ENCODE assay signal across 1 cellular context in genomic region chr2:105337122-105338019, GRCh38.
TF ChIP-seq lines count a peak whose summit lies in the region.

C2orf49 (plus strand) TSS chr2:105337540; CDS start chr2:105337588, 48 bp downstream.

TF ChIP-seq in K562, 482 proteins besides CTCF, POLR2A, EP300 and RAD21 (continued from another document and continues in another):
- TF ChIP-seq ATF3 (IDR thresholded peaks at IDR 0.05) = peak; percentile 74
- TF ChIP-seq ATF3 (CRISPR knock-in tag; conservative IDR thresholded peaks at IDR 0.05) = no peak
- no peak for TF ChIP-seq NCOA6 (IDR thresholded peaks at IDR 0.05)
- TF ChIP-seq ATF4 (CRISPR knock-in tag; IDR thresholded peaks at IDR 0.05) = no peak
- TF ChIP-seq ZSCAN32 (CRISPR knock-in tag; IDR thresholded peaks at IDR 0.05) = no peak
- TF ChIP-seq ELF4 (CRISPR knock-in tag; IDR thresholded peaks at IDR 0.05) = peak; percentile 85
- TF ChIP-seq USF1 (CRISPR knock-in tag; IDR thresholded peaks at IDR 0.05) = no peak
- peak; percentile 98 for TF ChIP-seq SIN3B (IDR thresholded peaks at IDR 0.05; ENCODE audit: low read depth)
- peak; percentile 73; the same call in 1 of the 2 replicates for TF ChIP-seq HDAC8 (tag; IDR thresholded peaks at IDR 0.05)
- peak in 1 of 2 experiments; percentile 97; a peak in 2 of 4 replicates for TF ChIP-seq CSDE1 (IDR thresholded peaks at IDR 0.05)
- 0 out of 4 replicates have a peak, but pooled peaks have one; percentile 21 to 25 for TF ChIP-seq NRF1 (conservative IDR thresholded peaks at IDR 0.05 in 1 of 2, IDR thresholded peaks at IDR 0.05 in 1 of 2)
- TF ChIP-seq TFAM (CRISPR knock-in tag; conservative IDR thresholded peaks at IDR 0.05) = no peak
- no peak for TF ChIP-seq KDM4B (IDR thresholded peaks at IDR 0.05; ENCODE audit: borderline replicate concordance in 2 of 2, low read depth in 1 of 2)
- 0 out of 2 replicates have a peak, but pooled peaks have one; percentile 37 for TF ChIP-seq ZBTB26 (CRISPR knock-in tag; IDR thresholded peaks at IDR 0.05)
- no peak for TF ChIP-seq KDM2B (CRISPR knock-in tag; IDR thresholded peaks at IDR 0.05)
- peak; percentile 61; the same call in 1 of the 2 replicates for TF ChIP-seq TOE1 (IDR thresholded peaks at IDR 0.05; ENCODE audit: borderline replicate concordance)
- no peak for TF ChIP-seq TOE1 (CRISPR knock-in tag; IDR thresholded peaks at IDR 0.05; ENCODE audit: borderline replicate concordance, low read depth)
- no peak for TF ChIP-seq HMBOX1 (IDR thresholded peaks at IDR 0.05)
- TF ChIP-seq NR4A1 (CRISPR knock-in tag; IDR thresholded peaks at IDR 0.05) = 0 out of 2 replicates have a peak, but pooled peaks have one; percentile 37
- no peak for TF ChIP-seq NR4A1 (tag; IDR thresholded peaks at IDR 0.05)
- peak; percentile 20 for TF ChIP-seq ASH1L (IDR thresholded peaks at IDR 0.05; ENCODE audit: borderline replicate concordance, low read depth, partially characterized antibody)
- no peak for TF ChIP-seq CGGBP1 (CRISPR knock-in tag; IDR thresholded peaks at IDR 0.05)
- peak; percentile 85 for TF ChIP-seq MYC (IDR thresholded peaks at IDR 0.05; ENCODE audit: low read depth, low read length)
- TF ChIP-seq MYC (CRISPR knock-in tag; IDR thresholded peaks at IDR 0.05; ENCODE audit: borderline replicate concordance, low read depth) = peak; percentile 68; the same call in 1 of the 2 replicates
- TF ChIP-seq NR2C1 (IDR thresholded peaks at IDR 0.05) = peak; percentile 100
- peak; percentile 100 for TF ChIP-seq NR2C1 (tag; IDR thresholded peaks at IDR 0.05)
- peak; percentile 62; the same call in 1 of the 2 replicates for TF ChIP-seq NCOA1 (IDR thresholded peaks at IDR 0.05; ENCODE audit: low read depth)
- TF ChIP-seq POLR2AphosphoS2 (IDR thresholded peaks at IDR 0.05; ENCODE audit: low read length) = no peak
- TF ChIP-seq KHSRP (IDR thresholded peaks at IDR 0.05) = peak; percentile 98
- peak; percentile 76 for TF ChIP-seq ZFX (CRISPR knock-in tag; IDR thresholded peaks at IDR 0.05)
- TF ChIP-seq SRSF1 (IDR thresholded peaks at IDR 0.05; ENCODE audit: low read depth, low read length) = no peak
- peak; percentile 97 for TF ChIP-seq NFRKB (IDR thresholded peaks at IDR 0.05; ENCODE audit: low read depth)
- TF ChIP-seq ZNF224 (CRISPR knock-in tag; IDR thresholded peaks at IDR 0.05) = 0 out of 2 replicates have a peak, but pooled peaks have one; percentile 62
- no peak for TF ChIP-seq FOSL1 (tag; conservative IDR thresholded peaks at IDR 0.05)
- peak; percentile 96 for TF ChIP-seq E2F8 (IDR thresholded peaks at IDR 0.05; ENCODE audit: low read depth, partially characterized antibody)
- TF ChIP-seq SRF (CRISPR knock-in tag; IDR thresholded peaks at IDR 0.05) = no peak
- TF ChIP-seq ZNF239 (CRISPR knock-in tag; IDR thresholded peaks at IDR 0.05) = no peak
- peak; percentile 62; the same call in 1 of the 2 replicates for TF ChIP-seq L3MBTL2 (IDR thresholded peaks at IDR 0.05)
- 0 out of 2 replicates have a peak, but pooled peaks have one; percentile 13 for TF ChIP-seq DEAF1 (CRISPR knock-in tag; IDR thresholded peaks at IDR 0.05)
- TF ChIP-seq THRA (IDR thresholded peaks at IDR 0.05) = peak; percentile 89
- TF ChIP-seq CLOCK (CRISPR knock-in tag; IDR thresholded peaks at IDR 0.05; ENCODE audit: borderline replicate concordance) = no peak
- peak; percentile 93 for TF ChIP-seq ESRRA (IDR thresholded peaks at IDR 0.05; ENCODE audit: borderline replicate concordance, low read depth)
- peak; percentile 68; the same call in 1 of the 2 replicates for TF ChIP-seq POLR2H (tag; IDR thresholded peaks at IDR 0.05; ENCODE audit: low read depth)
- no peak for TF ChIP-seq ZNF778 (CRISPR knock-in tag; IDR thresholded peaks at IDR 0.05)
- TF ChIP-seq ZNF644 (tag; IDR thresholded peaks at IDR 0.05; ENCODE audit: low read depth) = no peak; the same call in 1 of the 2 replicates
- TF ChIP-seq MAZ (CRISPR knock-in tag; conservative IDR thresholded peaks at IDR 0.05 in 1 of 2, IDR thresholded peaks at IDR 0.05 in 1 of 2) = peak; percentile 68 to 73; a peak in 3 of 4 replicates
- no peak for TF ChIP-seq STAT5B (CRISPR knock-in tag; IDR thresholded peaks at IDR 0.05)
- TF ChIP-seq HCFC1 (IDR thresholded peaks at IDR 0.05; ENCODE audit: low read depth, low read length) = peak; percentile 77
- peak in 1 of 3 experiments; percentile 93; a peak in 2 of 6 replicates for TF ChIP-seq ZBTB11 (CRISPR knock-in tag; IDR thresholded peaks at IDR 0.05)
- TF ChIP-seq ERF (CRISPR knock-in tag; IDR thresholded peaks at IDR 0.05) = 0 out of 2 replicates have a peak, but pooled peaks have one; percentile 34
- TF ChIP-seq RAD51 (IDR thresholded peaks at IDR 0.05; ENCODE audit: borderline replicate concordance, low read depth) = no peak
